Comparison of ENCODE assay signal across 12 cellular contexts in genomic region chr6:7786206-7786605, GRCh38.
"Had no signal": no experiment of that assay in that cellular context is flagged by ENCODE, and none has a peak within 500 bp of the region (broad histone marks: within the 10 kb centered on the region; RNA-seq: fewer than 3 reads in every experiment).

No MANE protein-coding gene starts in this region.

- ATAC-seq: left colon, T-helper 17 cell had no signal

- H3K27me3 ChIP-seq: body of pancreas, tibial artery had no signal

- H3K9me3 ChIP-seq: body of pancreas, tibial artery had no signal

- DNase-seq: activated B cell treated with CpG ODN at 0.5 μM for 24 hours; activated CD4-positive, alpha-beta T cell treated with anti-CD3 and anti-CD28 coated beads, Interleukin-2, amount 10 ng/mL, durations not matched to agents 7 days and 5 days; activated naive CD4-positive, alpha-beta T cell treated with anti-CD3 and anti-CD28 coated beads, Interleukin-2, amount 50 U/mL, for 16 hours; amniotic stem cell; body of pancreas; cortex of kidney; effector memory CD4-positive, alpha-beta T cell; left colon; T-helper 17 cell; tibial artery had no signal

- H3K4me1 ChIP-seq: body of pancreas had no signal

- H3K9me3 Mint-ChIP-seq: activated B cell treated with CpG ODN at 0.5 μM for 24 hours; activated CD4-positive, alpha-beta T cell treated with anti-CD3 and anti-CD28 coated beads, Interleukin-2, amount 10 ng/mL, durations not matched to agents 7 days and 5 days; central memory CD8-positive, alpha-beta T cell had no signal

- H3K27ac ChIP-seq: body of pancreas had no signal

- H3K4me1 Mint-ChIP-seq: activated CD4-positive, alpha-beta T cell treated with anti-CD3 and anti-CD28 coated beads, Interleukin-2, amount 10 ng/mL, durations not matched to agents 7 days and 5 days; central memory CD8-positive, alpha-beta T cell; neural crest cell; T-helper 17 cell had no signal

- H3K27ac Mint-ChIP-seq: activated B cell treated with CpG ODN at 0.5 μM for 24 hours; activated CD4-positive, alpha-beta T cell treated with anti-CD3 and anti-CD28 coated beads, Interleukin-2, amount 10 ng/mL, durations not matched to agents 7 days and 5 days; T-helper 17 cell had no signal

- H3K4me3 Mint-ChIP-seq: activated B cell treated with CpG ODN at 0.5 μM for 24 hours; activated CD4-positive, alpha-beta T cell treated with anti-CD3 and anti-CD28 coated beads, Interleukin-2, amount 10 ng/mL, durations not matched to agents 7 days and 5 days; central memory CD8-positive, alpha-beta T cell; neural crest cell; T-helper 17 cell had no signal

- H3K4me3 ChIP-seq: body of pancreas, tibial artery had no signal

- H3K36me3 ChIP-seq: tibial artery had no signal
